ENCODE assay signal across 18 cellular contexts in the genomic region with DNA sequence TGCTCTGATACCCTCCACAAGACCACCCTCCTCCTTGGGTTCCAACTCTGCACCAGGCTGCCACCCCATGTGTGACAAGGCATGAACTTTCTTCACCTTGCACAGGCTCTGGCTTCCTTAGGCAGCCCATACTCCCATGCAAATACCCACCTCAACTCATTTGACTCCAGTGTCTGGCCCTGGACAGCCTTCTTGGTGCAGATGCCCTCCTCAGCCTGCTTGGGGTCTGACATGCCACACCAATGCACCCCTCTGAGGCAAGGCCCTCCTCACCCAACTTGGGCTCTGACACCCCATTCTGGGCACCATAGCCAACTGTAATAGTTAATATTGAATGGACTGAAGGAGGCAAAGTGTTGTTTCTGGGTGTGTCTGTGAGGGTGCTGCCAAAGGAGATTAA.
"Had no signal": no experiment of that assay in that cellular context is flagged by ENCODE, and none has a peak within 500 bp of the region (broad histone marks: within the 10 kb centered on the region; RNA-seq: fewer than 3 reads in every experiment).

No MANE protein-coding gene starts in this region.

- ATAC-seq: activated CD4-positive, CD25-positive, alpha-beta regulatory T cell treated with anti-CD3 and anti-CD28 coated beads, Interleukin-2, amount 50 U/mL, for 24 hours had no signal

- H3K36me3 ChIP-seq: left ventricle myocardium inferior, suprapubic skin, tibial nerve had no signal

- H3K27me3 ChIP-seq: tibial nerve had no signal

- H3K9me3 ChIP-seq: left ventricle myocardium inferior, mucosa of descending colon, suprapubic skin, tibial nerve had no signal

- H3K4me3 ChIP-seq: left ventricle myocardium inferior, mucosa of descending colon, suprapubic skin, tibial nerve had no signal

- H3K4me1 Mint-ChIP-seq: activated CD4-positive, alpha-beta memory T cell treated with anti-CD3 and anti-CD28 coated beads, Interleukin-2, amount 10 ng/mL, durations not matched to agents 7 days and 5 days; activated CD4-positive, alpha-beta T cell treated with anti-CD3 and anti-CD28 coated beads, Interleukin-2, amount 10 ng/mL, durations not matched to agents 24 days and 14 days had no signal

- H3K4me3 Mint-ChIP-seq: activated CD4-positive, alpha-beta memory T cell treated with anti-CD3 and anti-CD28 coated beads, Interleukin-2, amount 10 ng/mL, durations not matched to agents 7 days and 5 days; activated CD4-positive, alpha-beta T cell treated with anti-CD3 and anti-CD28 coated beads, Interleukin-2, amount 10 ng/mL, durations not matched to agents 24 days and 14 days; activated naive CD8-positive, alpha-beta T cell treated with anti-CD3 and anti-CD28 coated beads, Interleukin-2, amount 50 U/mL, for 24 hours; brain; stimulated activated naive CD8-positive, alpha-beta T cell treated with anti-CD3 and anti-CD28 coated beads, Interleukin-15, Interleukin-2, amounts not matched to agents 100 ng/mL and 50 ng/mL, for 24 hours had no signal

- H3K27ac ChIP-seq: left ventricle myocardium inferior, suprapubic skin, tibial nerve had no signal

- H3K27ac Mint-ChIP-seq: activated CD4-positive, alpha-beta memory T cell treated with anti-CD3 and anti-CD28 coated beads, Interleukin-2, amount 10 ng/mL, durations not matched to agents 7 days and 5 days; activated CD4-positive, alpha-beta T cell treated with anti-CD3 and anti-CD28 coated beads, Interleukin-2, amount 10 ng/mL, durations not matched to agents 24 days and 14 days; activated naive CD8-positive, alpha-beta T cell treated with anti-CD3 and anti-CD28 coated beads, Interleukin-2, amount 50 U/mL, for 24 hours; brain; stimulated activated naive CD8-positive, alpha-beta T cell treated with anti-CD3 and anti-CD28 coated beads, Interleukin-15, Interleukin-2, amounts not matched to agents 100 ng/mL and 50 ng/mL, for 24 hours had no signal

- H3K9me3 Mint-ChIP-seq: activated CD4-positive, alpha-beta memory T cell treated with anti-CD3 and anti-CD28 coated beads, Interleukin-2, amount 10 ng/mL, durations not matched to agents 7 days and 5 days; activated CD4-positive, alpha-beta T cell treated with anti-CD3 and anti-CD28 coated beads, Interleukin-2, amount 10 ng/mL, durations not matched to agents 24 days and 14 days; activated naive CD8-positive, alpha-beta T cell treated with anti-CD3 and anti-CD28 coated beads, Interleukin-2, amount 50 U/mL, for 24 hours; brain; stimulated activated naive CD8-positive, alpha-beta T cell treated with anti-CD3 and anti-CD28 coated beads, Interleukin-15, Interleukin-2, amounts not matched to agents 100 ng/mL and 50 ng/mL, for 24 hours had no signal

- DNase-seq: activated CD4-positive, alpha-beta memory T cell treated with anti-CD3 and anti-CD28 coated beads, Interleukin-2, amount 10 ng/mL, durations not matched to agents 7 days and 5 days; activated CD4-positive, alpha-beta T cell treated with anti-CD3 and anti-CD28 coated beads, Interleukin-2, amount 10 ng/mL, durations not matched to agents 24 days and 14 days; activated effector memory CD4-positive, alpha-beta T cell treated with anti-CD3 and anti-CD28 coated beads, Interleukin-2, amount 50 U/mL, for 16 hours; activated naive CD4-positive, alpha-beta T cell treated with anti-CD3 and anti-CD28 coated beads, Interleukin-2, amount 50 U/mL, for 16 hours; activated naive CD8-positive, alpha-beta T cell treated with anti-CD3 and anti-CD28 coated beads, Interleukin-2, amount 50 U/mL, for 24 hours; activated T-cell treated with anti-CD3 and anti-CD28 coated beads for 4 hours; anterior cingulate cortex; effector memory CD4-positive, alpha-beta T cell; hippocampal formation; left ventricle myocardium inferior; stimulated activated CD4-positive, alpha-beta T cell treated with anti-CD3 and anti-CD28 coated beads, Interleukin-2, amount 100 ng/mL, for 48 hours; stimulated activated CD8-positive, alpha-beta memory T cell treated with anti-CD3 and anti-CD28 coated beads, Interleukin-4, amount 100 ng/mL, for 48 hours had no signal

- H3K4me1 ChIP-seq: left ventricle myocardium inferior, suprapubic skin, tibial nerve had no signal

- H3K36me3 Mint-ChIP-seq: brain had no signal
